Comparison of ENCODE assay signal across 1 cellular context in the genomic region with DNA sequence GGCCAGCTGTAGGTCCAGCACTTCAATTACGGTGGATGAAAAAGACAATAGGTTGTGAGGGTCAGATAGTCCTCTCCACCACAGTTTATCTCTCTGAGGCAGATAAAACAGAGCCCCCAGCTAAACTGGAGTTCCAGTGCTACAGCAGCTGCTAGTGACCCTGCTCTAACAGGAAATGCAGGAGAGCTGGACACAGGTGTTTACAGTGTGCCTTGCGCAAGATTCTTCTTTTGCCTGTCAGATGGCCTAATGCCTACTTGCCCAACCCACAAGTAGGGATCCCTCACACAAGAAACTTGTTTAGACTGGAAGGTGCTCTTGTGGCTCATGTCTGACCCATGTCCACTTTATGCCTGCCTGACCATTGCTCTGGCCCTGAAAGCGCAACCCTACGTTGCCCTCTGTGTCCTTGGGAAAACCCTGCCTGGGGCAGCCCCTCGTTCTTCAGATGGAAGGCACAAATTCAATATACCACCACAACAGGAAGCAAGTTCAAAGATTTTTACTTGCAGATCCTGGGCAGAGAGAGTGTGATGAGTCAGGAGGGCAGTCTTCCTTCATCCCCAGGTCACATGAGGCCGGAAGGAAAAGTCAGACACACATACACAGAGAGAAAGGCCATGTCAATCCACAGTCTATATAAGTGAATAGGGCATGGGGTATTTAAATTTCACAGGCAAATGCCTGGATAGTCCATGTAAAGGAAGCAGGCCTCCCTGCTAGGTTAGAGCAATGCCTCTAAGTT.
TF ChIP-seq lines count a peak whose summit lies in the region.

No MANE protein-coding gene starts in this region.

TF ChIP-seq in Ishikawa, 13 proteins besides CTCF, POLR2A, EP300 and RAD21 (continued from another document):
- no peak for TF ChIP-seq TEAD4 (IDR thresholded peaks at IDR 0.05)
- TF ChIP-seq, protein P1, sequence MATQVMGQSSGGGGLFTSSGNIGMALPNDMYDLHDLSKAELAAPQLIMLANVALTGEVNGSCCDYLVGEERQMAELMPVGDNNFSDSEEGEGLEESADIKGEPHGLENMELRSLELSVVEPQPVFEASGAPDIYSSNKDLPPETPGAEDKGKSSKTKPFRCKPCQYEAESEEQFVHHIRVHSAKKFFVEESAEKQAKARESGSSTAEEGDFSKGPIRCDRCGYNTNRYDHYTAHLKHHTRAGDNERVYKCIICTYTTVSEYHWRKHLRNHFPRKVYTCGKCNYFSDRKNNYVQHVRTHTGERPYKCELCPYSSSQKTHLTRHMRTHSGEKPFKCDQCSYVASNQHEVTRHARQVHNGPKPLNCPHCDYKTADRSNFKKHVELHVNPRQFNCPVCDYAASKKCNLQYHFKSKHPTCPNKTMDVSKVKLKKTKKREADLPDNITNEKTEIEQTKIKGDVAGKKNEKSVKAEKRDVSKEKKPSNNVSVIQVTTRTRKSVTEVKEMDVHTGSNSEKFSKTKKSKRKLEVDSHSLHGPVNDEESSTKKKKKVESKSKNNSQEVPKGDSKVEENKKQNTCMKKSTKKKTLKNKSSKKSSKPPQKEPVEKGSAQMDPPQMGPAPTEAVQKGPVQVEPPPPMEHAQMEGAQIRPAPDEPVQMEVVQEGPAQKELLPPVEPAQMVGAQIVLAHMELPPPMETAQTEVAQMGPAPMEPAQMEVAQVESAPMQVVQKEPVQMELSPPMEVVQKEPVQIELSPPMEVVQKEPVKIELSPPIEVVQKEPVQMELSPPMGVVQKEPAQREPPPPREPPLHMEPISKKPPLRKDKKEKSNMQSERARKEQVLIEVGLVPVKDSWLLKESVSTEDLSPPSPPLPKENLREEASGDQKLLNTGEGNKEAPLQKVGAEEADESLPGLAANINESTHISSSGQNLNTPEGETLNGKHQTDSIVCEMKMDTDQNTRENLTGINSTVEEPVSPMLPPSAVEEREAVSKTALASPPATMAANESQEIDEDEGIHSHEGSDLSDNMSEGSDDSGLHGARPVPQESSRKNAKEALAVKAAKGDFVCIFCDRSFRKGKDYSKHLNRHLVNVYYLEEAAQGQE (IDR thresholded peaks at IDR 0.05; ENCODE audit: low read depth), result no peak
- no peak for TF ChIP-seq NFIC (IDR thresholded peaks at IDR 0.05)
- peak; percentile 61; the same call in 1 of the 2 replicates for TF ChIP-seq CEBPB (IDR thresholded peaks at IDR 0.05)
- no peak for TF ChIP-seq FOXM1 (IDR thresholded peaks at IDR 0.05; ENCODE audit: borderline replicate concordance, low read depth)
